Comparison of ENCODE assay signal across 29 cellular contexts in genomic region chr20:29298271-29298590, GRCh38.
"Had no signal": no experiment of that assay in that cellular context is flagged by ENCODE, and none has a peak within 500 bp of the region (broad histone marks: within the 10 kb centered on the region; RNA-seq: fewer than 3 reads in every experiment).

No MANE protein-coding gene starts in this region.

- H3K27me3 Mint-ChIP-seq: stimulated activated memory B cell treated with anti-CD40 and anti-IgM and Interleukin-4, amounts not matched to agents 10 μg/mL and 1 μg/mL and 100 μg/mL, for 72 hours; stimulated activated naive B cell treated with anti-CD40 and anti-IgM and Interleukin-4, amounts not matched to agents 10 μg/mL and 1 μg/mL and 100 μg/mL, for 72 hours; stimulated activated naive CD8-positive, alpha-beta T cell treated with anti-CD3 and anti-CD28 coated beads, Interleukin-15, amount 100 ng/mL, for 72 hours; stimulated activated naive CD8-positive, alpha-beta T cell treated with anti-CD3 and anti-CD28 coated beads, Interleukin-15, Interleukin-2, amounts not matched to agents 100 ng/mL and 50 ng/mL, for 24 hours; type B pancreatic cell had no signal

- H3K27ac ChIP-seq: stomach, suprapubic skin, testis, thoracic aorta, thyroid gland, tibial artery, tibial nerve, transverse colon, upper lobe of left lung, upper lobe of right lung, uterus, vagina had no signal

- H3K36me3 ChIP-seq: stomach, suprapubic skin, thoracic aorta, thyroid gland, tibial artery, tibial nerve, transverse colon, upper lobe of left lung, upper lobe of right lung, uterus, vagina had no signal

- H3K4me3 ChIP-seq: stomach, suprapubic skin, testis, thoracic aorta, thyroid gland, tibial artery, tibial nerve, transverse colon, upper lobe of left lung, upper lobe of right lung, uterus, vagina had no signal

- FAIRE-seq: urothelium cell line had no signal

- ATAC-seq: stimulated activated naive B cell treated with anti-CD40 and anti-IgM and Interleukin-4, amounts not matched to agents 10 μg/mL and 1 μg/mL and 100 μg/mL, for 72 hours; stimulated activated naive CD8-positive, alpha-beta T cell treated with anti-CD3 and anti-CD28 coated beads, Interleukin-15, Interleukin-2, amounts not matched to agents 100 U/mL and 50 U/mL, for 24 hours had no signal

- H3K4me3 Mint-ChIP-seq: stimulated activated effector memory CD8-positive, alpha-beta T cell treated with anti-CD3 and anti-CD28 coated beads, Interleukin-12 subunit alpha, Interleukin-12 subunit beta, amount 100 ng/mL, for 72 hours; stimulated activated memory B cell treated with anti-CD40 and anti-IgM and Interleukin-4, amounts not matched to agents 10 μg/mL and 1 μg/mL and 100 μg/mL, for 72 hours; stimulated activated naive B cell treated with anti-CD40 and anti-IgM and Interleukin-4, amounts not matched to agents 10 μg/mL and 1 μg/mL and 100 μg/mL, for 72 hours; stimulated activated naive CD8-positive, alpha-beta T cell treated with anti-CD3 and anti-CD28 coated beads, Interleukin-15, amount 100 ng/mL, for 72 hours; stimulated activated naive CD8-positive, alpha-beta T cell treated with anti-CD3 and anti-CD28 coated beads, Interleukin-15, Interleukin-2, amounts not matched to agents 100 ng/mL and 50 ng/mL, for 24 hours; type B pancreatic cell had no signal

- H3K4me1 ChIP-seq: stomach, suprapubic skin, testis, thyroid gland, tibial artery, tibial nerve, transverse colon, upper lobe of left lung, upper lobe of right lung, uterus, vagina had no signal

- H3K4me1 Mint-ChIP-seq: stimulated activated effector memory CD8-positive, alpha-beta T cell treated with anti-CD3 and anti-CD28 coated beads, Interleukin-12 subunit alpha, Interleukin-12 subunit beta, amount 100 ng/mL, for 72 hours; stimulated activated memory B cell treated with anti-CD40 and anti-IgM and Interleukin-4, amounts not matched to agents 10 μg/mL and 1 μg/mL and 100 μg/mL, for 72 hours; stimulated activated naive B cell treated with anti-CD40 and anti-IgM and Interleukin-4, amounts not matched to agents 10 μg/mL and 1 μg/mL and 100 μg/mL, for 72 hours; stimulated activated naive CD8-positive, alpha-beta T cell treated with anti-CD3 and anti-CD28 coated beads, Interleukin-15, amount 100 ng/mL, for 72 hours had no signal

- H3K27me3 ChIP-seq: stomach, suprapubic skin, testis, thyroid gland, tibial artery, tibial nerve, transverse colon, upper lobe of left lung, upper lobe of right lung, uterus, vagina had no signal

- DNase-seq: stimulated activated CD4-positive, alpha-beta T cell treated with anti-CD3 and anti-CD28 coated beads, Interleukin-2, amount 100 ng/mL, for 48 hours; stimulated activated CD4-positive, alpha-beta T cell treated with anti-CD3 and anti-CD28 coated beads, Interleukin-4, amount 100 ng/mL, for 1 hour; stimulated activated CD4-positive, alpha-beta T cell treated with anti-CD3 and anti-CD28 coated beads, Interleukin-4, amount 100 ng/mL, for 24 hours; stimulated activated CD4-positive, alpha-beta T cell treated with anti-CD3 and anti-CD28 coated beads, Interleukin-4, amount 100 ng/mL, for 4 hours; stimulated activated CD8-positive, alpha-beta memory T cell treated with anti-CD3 and anti-CD28 coated beads, Interleukin-4, amount 100 ng/mL, for 48 hours; stimulated activated naive B cell treated with anti-CD40 and anti-IgM and Interleukin-4, amounts not matched to agents 10 μg/mL and 1 μg/mL and 100 μg/mL, for 72 hours; stimulated activated naive CD4-positive, alpha-beta T cell; stimulated activated naive CD4-positive, alpha-beta T cell treated with Interleukin-2 at 50 U/mL for 16 hours; stimulated activated naive CD8-positive, alpha-beta T cell treated with anti-CD3 and anti-CD28 coated beads, Interleukin-15, amount 100 ng/mL, for 72 hours; stimulated activated naive CD8-positive, alpha-beta T cell treated with anti-CD3 and anti-CD28 coated beads, Interleukin-15, Interleukin-2, amounts not matched to agents 100 U/mL and 50 U/mL, for 24 hours; stomach; substantia nigra; testis; thyroid gland; tibial artery; transverse colon; trophoblast cell; upper lobe of right lung; uterus had no signal

- H3K27ac Mint-ChIP-seq: stimulated activated effector memory CD8-positive, alpha-beta T cell treated with anti-CD3 and anti-CD28 coated beads, Interleukin-12 subunit alpha, Interleukin-12 subunit beta, amount 100 ng/mL, for 72 hours; stimulated activated memory B cell treated with anti-CD40 and anti-IgM and Interleukin-4, amounts not matched to agents 10 μg/mL and 1 μg/mL and 100 μg/mL, for 72 hours; stimulated activated naive B cell treated with anti-CD40 and anti-IgM and Interleukin-4, amounts not matched to agents 10 μg/mL and 1 μg/mL and 100 μg/mL, for 72 hours; stimulated activated naive CD8-positive, alpha-beta T cell treated with anti-CD3 and anti-CD28 coated beads, Interleukin-15, amount 100 ng/mL, for 72 hours; stimulated activated naive CD8-positive, alpha-beta T cell treated with anti-CD3 and anti-CD28 coated beads, Interleukin-15, Interleukin-2, amounts not matched to agents 100 ng/mL and 50 ng/mL, for 24 hours; type B pancreatic cell had no signal

- H3K9me3 ChIP-seq: testis, thoracic aorta, thyroid gland, upper lobe of right lung, vagina had no signal

- H3K9me3 Mint-ChIP-seq: stimulated activated memory B cell treated with anti-CD40 and anti-IgM and Interleukin-4, amounts not matched to agents 10 μg/mL and 1 μg/mL and 100 μg/mL, for 72 hours had no signal

- H3K36me3 Mint-ChIP-seq: stimulated activated effector memory CD8-positive, alpha-beta T cell treated with anti-CD3 and anti-CD28 coated beads, Interleukin-12 subunit alpha, Interleukin-12 subunit beta, amount 100 ng/mL, for 72 hours; stimulated activated memory B cell treated with anti-CD40 and anti-IgM and Interleukin-4, amounts not matched to agents 10 μg/mL and 1 μg/mL and 100 μg/mL, for 72 hours; type B pancreatic cell had no signal
